Comparison of ENCODE assay signal across 9 cellular contexts in the genomic region with DNA sequence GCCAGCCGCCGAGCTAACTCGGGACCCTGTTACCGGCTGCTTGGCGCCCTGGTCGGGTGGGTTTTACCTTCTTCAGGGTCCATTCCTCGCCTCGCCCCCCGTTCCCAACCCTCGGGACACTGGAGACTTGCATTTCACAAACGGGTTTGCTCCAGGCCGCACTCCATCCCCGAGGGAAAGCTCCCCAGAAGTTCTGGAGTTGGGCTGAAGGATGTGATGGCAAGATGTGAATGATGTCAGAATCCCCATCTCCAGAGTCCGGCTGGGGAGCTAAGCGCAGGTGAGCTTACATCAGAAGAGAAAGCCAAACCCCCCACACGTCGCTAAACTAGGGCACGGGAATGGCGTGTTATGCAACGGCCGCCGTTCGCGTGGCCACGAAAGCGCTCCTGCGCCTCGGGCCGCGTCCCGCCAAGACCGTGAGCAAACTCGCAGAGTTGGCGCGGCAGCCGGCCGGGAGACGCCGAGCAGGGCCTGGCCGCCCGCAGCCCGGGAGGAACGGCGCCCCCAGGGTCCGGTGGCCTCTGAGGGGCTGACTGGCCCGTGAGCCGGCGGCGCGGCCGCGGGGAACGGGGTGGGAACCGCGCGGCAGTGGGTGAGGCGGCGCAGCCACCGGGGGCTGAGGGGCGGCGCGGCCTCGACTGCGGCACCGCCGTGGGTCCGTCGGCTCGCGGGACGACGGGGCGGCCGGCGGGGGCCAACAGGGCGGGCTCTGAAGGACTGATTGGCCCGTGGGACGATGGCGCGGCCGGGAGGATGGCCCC. TPM values are rescaled to one million over a fixed set of nuclear protein-coding genes. Genes with fewer than 3 reads are reported as not detected.
DNase-seq lines count a peak whose midpoint lies in the region; ATAC-seq and TF ChIP-seq lines count a peak whose summit lies in the region.
"Had no signal": no experiment of that assay in that cellular context is flagged by ENCODE, and none has a peak within 500 bp of the region (broad histone marks: within the 10 kb centered on the region; RNA-seq: fewer than 3 reads in every experiment).

No MANE protein-coding gene starts in this region.

- intact Hi-C loops in CD4-positive, alpha-beta memory T cell (cut with micrococcal nuclease): loop anchor here (2.0 kb wide), 1 partner anchor 15 kb away; no protein-coding TSS in a partner anchor

- peak in 3 of 5 donors; percentile 3 to 21 (median 12) for DNase-seq in CD4-positive, alpha-beta memory T cell
- DNase-seq in KBM-7 (peak; percentile 24), cardiac fibroblast (ENCODE audit: low read depth in 2 of 2) (peak; percentile 60), left lobe of liver (ENCODE audit: low spot score) (peak; percentile 73)
- no peak for DNase-seq in stimulated activated naive CD4-positive, alpha-beta T cell treated with Interleukin-2 at 50 U/mL for 16 hours (lab: John Stamatoyannopoulos, UW)

- no peaks in the 10 kb centered on the region for H3K9me3 ChIP-seq in CD4-positive, alpha-beta memory T cell (ENCODE audit: control insufficient read depth in 1 of 2, low read length in 2 of 2)
- no peaks in the 10 kb centered on the region for H3K9me3 ChIP-seq in stomach smooth muscle (ENCODE audit: control insufficient read depth in 2 of 2, low read length in 2 of 2)

- H3K4me3 Mint-ChIP-seq in CD4-positive, alpha-beta memory T cell: peak overlapping the region; percentile 66 to 78 (median 74)

- CTCF ChIA-PET in CD4-positive, alpha-beta memory T cell (lab: Charles Lee; ENCODE audit: partially characterized antibody): no interaction called here

- H3K4me1 ChIP-seq in CD4-positive, alpha-beta memory T cell (ENCODE audit: insufficient read depth, low read length): no peaks in the 10 kb centered on the region
- peaks cover 22% of the 10 kb centered on the region for H3K4me1 ChIP-seq in stomach smooth muscle (ENCODE audit: control insufficient read depth, insufficient read depth, low read length)

- no peaks in the 10 kb centered on the region for H3K27me3 ChIP-seq in CD4-positive, alpha-beta memory T cell (ENCODE audit: insufficient read depth, low read length)
- H3K27me3 ChIP-seq in stomach smooth muscle (ENCODE audit: control insufficient read depth in 1 of 2, insufficient read depth in 2 of 2, low read length in 2 of 2): no peaks in the 10 kb centered on the region

- peaks cover 0 to 4% (median 0%) of the 10 kb centered on the region in 8 donors for H3K9me3 Mint-ChIP-seq in CD4-positive, alpha-beta memory T cell

- H3K36me3 Mint-ChIP-seq in CD4-positive, alpha-beta memory T cell: peaks cover 0 to 1% of the 10 kb centered on the region in 2 donors

- in situ Hi-C loops in KBM-7 (cut with MboI; ENCODE audit: low pct_unique_long_range_greater_than_20kb, low sequenced_read_pairs): no loop called here

- peaks cover 5 to 25% (median 6%) of the 10 kb centered on the region in 4 donors for H3K4me1 Mint-ChIP-seq in CD4-positive, alpha-beta memory T cell

- H3K4me3 ChIP-seq in CD4-positive, alpha-beta memory T cell (ENCODE audit: low read length in 2 of 2): peak overlapping the region in 1 of 2 donors; percentile 28
- H3K4me3 ChIP-seq in cardiac fibroblast (replicated peaks in 1 of 2; ENCODE audit: low read depth in 2 of 2, low read length in 2 of 2) (peak overlapping the region; percentile 70 to 78), stomach smooth muscle (ENCODE audit: low read length in 2 of 2) (peak overlapping the region; percentile 73 to 82)

- no peaks in the 10 kb centered on the region for H3K36me3 ChIP-seq in CD4-positive, alpha-beta memory T cell (ENCODE audit: insufficient read depth, low read length)
- no peaks in the 10 kb centered on the region for H3K36me3 ChIP-seq in stomach smooth muscle (ENCODE audit: control insufficient read depth in 2 of 2, insufficient read depth in 2 of 2, low read length in 2 of 2)

- no peak overlapping the region for H3K27ac ChIP-seq in CD4-positive, alpha-beta memory T cell (ENCODE audit: low read depth, low read length)
- H3K27ac ChIP-seq in stomach smooth muscle (ENCODE audit: low read length): peak overlapping the region; percentile 95
- H3K27ac ChIP-seq: KMS-11 had no signal

- peak overlapping the region; percentile 83 to 84 for H3K9ac ChIP-seq in stomach smooth muscle (ENCODE audit: low read length in 2 of 2)

- ATAC-seq in GM21390 (IDR thresholded peaks at IDR 0.05; ENCODE audit: unreplicated experiment) (peak; percentile 24), left lobe of liver (peak; percentile 47), GM21717 (IDR thresholded peaks at IDR 0.05; ENCODE audit: unreplicated experiment) (no peak)

- peak overlapping the region in 1 of 7 donors; percentile 73 for H3K27ac Mint-ChIP-seq in CD4-positive, alpha-beta memory T cell

- peaks cover 13 to 15% of the 10 kb centered on the region in 2 donors for H3K27me3 Mint-ChIP-seq in CD4-positive, alpha-beta memory T cell

- POLR2A ChIA-PET in CD4-positive, alpha-beta memory T cell (lab: Charles Lee; ENCODE audit: partially characterized antibody): interaction anchor here (2.1 kb wide), 1 partner anchor 13 kb away, joined by 9 read pairs; no protein-coding TSS in a partner anchor

- no peak for TF ChIP-seq CTCF in cardiac fibroblast (IDR thresholded peaks at IDR 0.05; ENCODE audit: low read depth, low read length)

RNA-seq across cellular contexts. Expression of a gene that starts 1.1 kb away (rescaled TPM):
- total RNA-seq in CD4-positive, alpha-beta memory T cell: 1 to 10 TPM; 3.4 to 4.5 TPM
- under 1 TPM in 1 of 2 donors, not detected in 1; 0.25 TPM for polyA plus RNA-seq in CD4-positive, alpha-beta memory T cell
- total RNA-seq in left lobe of liver: 11.6 TPM
